Comparison of ENCODE assay signal across 12 cellular contexts in the genomic region with DNA sequence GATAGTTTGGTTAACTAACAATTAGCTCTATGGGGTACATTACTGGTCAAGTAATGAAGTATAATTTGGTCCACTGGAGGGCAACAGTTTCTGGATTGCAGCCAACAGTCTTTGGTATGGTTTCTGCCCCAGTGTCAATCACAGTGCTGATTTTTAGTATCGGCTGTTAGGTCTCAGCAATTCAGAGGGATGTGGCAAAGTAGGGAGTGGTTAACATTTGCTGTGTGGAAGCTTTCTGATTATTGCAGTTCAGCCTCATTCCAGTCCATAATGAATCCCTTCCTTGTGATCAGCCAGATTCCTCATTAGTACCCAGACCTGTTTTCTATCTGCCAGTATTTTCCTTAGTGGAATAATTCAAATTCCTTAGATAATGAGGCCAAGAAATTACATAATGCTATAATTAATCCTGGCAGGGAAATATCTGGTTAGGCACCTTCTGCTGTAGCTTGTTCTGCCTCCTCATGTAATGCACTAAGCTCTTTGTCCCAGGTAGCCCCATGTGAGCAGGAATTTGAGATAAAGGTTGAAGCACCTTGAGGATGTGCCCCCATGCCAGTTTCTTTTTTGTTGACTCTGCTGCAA. TPM values are rescaled to one million over a fixed set of nuclear protein-coding genes. Genes with fewer than 3 reads are reported as not detected.
DNase-seq lines count a peak whose midpoint lies in the region; ATAC-seq, FAIRE-seq and TF ChIP-seq lines count a peak whose summit lies in the region.
"Had no signal": no experiment of that assay in that cellular context is flagged by ENCODE, and none has a peak within 500 bp of the region (broad histone marks: within the 10 kb centered on the region; RNA-seq: fewer than 3 reads in every experiment).

No MANE protein-coding gene starts in this region.

- no peak for ATAC-seq in GM21360 (IDR thresholded peaks at IDR 0.05; ENCODE audit: unreplicated experiment)

- no peaks in the 10 kb centered on the region for H3K79me2 ChIP-seq in keratinocyte (ENCODE audit: control insufficient read depth, insufficient read depth, low read length)

- H3K4me3 ChIP-seq in keratinocyte (ENCODE audit: control insufficient read depth in 2 of 3, extremely low read depth in 1 of 3, insufficient read depth in 2 of 3, low read depth in 1 of 3, low read length in 3 of 3) = no peak overlapping the region
- H3K4me3 ChIP-seq in neuronal stem cell (ENCODE audit: low read length in 2 of 2) = no peak overlapping the region
- H3K4me3 ChIP-seq: SJCRH30, spleen had no signal

- no peaks in the 10 kb centered on the region for H3K27me3 ChIP-seq in keratinocyte (ENCODE audit: control insufficient read depth, extremely low read depth, insufficient read depth, low read length)
- H3K27me3 ChIP-seq in neuronal stem cell (ENCODE audit: control insufficient read depth in 3 of 3, insufficient read depth in 3 of 3, low read depth in 1 of 3, low read length in 3 of 3) = no peaks in the 10 kb centered on the region
- H3K27me3 ChIP-seq: SJCRH30, spleen had no signal

- DNase-seq in AG20443 (ENCODE audit: low spot score) (peak; percentile 48), M059J (ENCODE audit: low read depth) (peak; percentile 61), astrocyte of the hippocampus (ENCODE audit: low read depth, low spot score) (peak; percentile 83), keratinocyte (ENCODE audit: low read depth, low spot score) (no peak), SIG-M5 treated with dmso at 0.1 percent for 504 hours (lab: John Stamatoyannopoulos, UW; ENCODE audit: unreplicated experiment) (no peak), neuronal stem cell (ENCODE audit: low spot score) (no peak), NCI-H2171 treated with DMSO at 0.1 percent for 48 hours (lab: John Stamatoyannopoulos, UW) (no peak)
- DNase-seq: activated gamma-delta T cell, spleen had no signal

- H2BK5ac ChIP-seq in neuronal stem cell (ENCODE audit: low read length) = no peak overlapping the region

- H3K4me2 ChIP-seq in keratinocyte (ENCODE audit: control insufficient read depth, extremely low read depth, insufficient read depth, low read depth, low read length) = no peak overlapping the region
- H3K4me2 ChIP-seq in neuronal stem cell (ENCODE audit: insufficient read depth, low read length, poor library complexity, severe bottlenecking) = no peak overlapping the region

- H4K91ac ChIP-seq in neuronal stem cell (ENCODE audit: low read depth, low read length, poor library complexity) = no peak overlapping the region

- H2AFZ ChIP-seq in keratinocyte (ENCODE audit: control insufficient read depth, low read length) (no peak overlapping the region), neuronal stem cell (ENCODE audit: low read length) (no peak overlapping the region)

- H4K8ac ChIP-seq in neuronal stem cell (ENCODE audit: low read depth, low read length) = no peak overlapping the region

- H3K9me3 ChIP-seq in keratinocyte (ENCODE audit: control insufficient read depth, low read depth, low read length) (no peaks in the 10 kb centered on the region), neuronal stem cell (replicated peaks in 1 of 2; ENCODE audit: control insufficient read depth in 2 of 2, insufficient read depth in 1 of 2, low read depth in 1 of 2, low read length in 2 of 2) (peaks cover 0 to 10% of the 10 kb centered on the region in 2 donors)
- H3K9me3 ChIP-seq: SJCRH30, spleen had no signal

- H3K4me1 ChIP-seq in keratinocyte (ENCODE audit: control insufficient read depth, extremely low read depth, insufficient read depth, low read length) (no peaks in the 10 kb centered on the region), neuronal stem cell (ENCODE audit: control insufficient read depth in 2 of 2, insufficient read depth in 1 of 2, low read depth in 1 of 2, low read length in 2 of 2) (peaks cover 0 to 8% of the 10 kb centered on the region in 2 donors)

- TF ChIP-seq CTCF in keratinocyte (optimal IDR thresholded peaks at IDR 0.05 in 1 of 3, IDR thresholded peaks at IDR 0.05 in 1 of 3, conservative IDR thresholded peaks at IDR 0.05 in 1 of 3; ENCODE audit: extremely low read depth in 1 of 3, insufficient read depth in 2 of 3, low read length in 3 of 3) = no peak

- no peak overlapping the region for H2BK12ac ChIP-seq in neuronal stem cell (ENCODE audit: low read length)

- no peak overlapping the region for H2AK5ac ChIP-seq in neuronal stem cell (ENCODE audit: low read depth, low read length)

- no peak overlapping the region for H3K23ac ChIP-seq in neuronal stem cell (ENCODE audit: low read depth, low read length, poor library complexity)

- H3K79me1 ChIP-seq in neuronal stem cell (ENCODE audit: low read depth, low read length) = no peaks in the 10 kb centered on the region

- H3K4ac ChIP-seq in neuronal stem cell (ENCODE audit: low read length) = no peak overlapping the region

- no peak overlapping the region for H2BK15ac ChIP-seq in neuronal stem cell (ENCODE audit: low read length)

- no CpG with 5 or more reads among the region's 1 CpG for WGBS in neuronal stem cell (ENCODE audit: extremely low coverage in 2 of 2, insufficient read length in 2 of 2, insufficient replicate concordance in 1 of 2), 2 donors

- FAIRE-seq in keratinocyte (lab: Jason Lieb, UNC) = peak; percentile 79

- H3K27ac ChIP-seq in keratinocyte (ENCODE audit: control insufficient read depth, insufficient read depth, low read length) (peak overlapping the region; percentile 22), neuronal stem cell (replicated peaks; ENCODE audit: low read length) (no peak overlapping the region)
- H3K27ac ChIP-seq: HL-60, SJCRH30, spleen had no signal

- H4K20me1 ChIP-seq in keratinocyte (ENCODE audit: control insufficient read depth, extremely low read depth, insufficient read depth, low read length) = peaks cover 11% of the 10 kb centered on the region

- H3K9me1 ChIP-seq in keratinocyte (ENCODE audit: control insufficient read depth, extremely low read depth, insufficient read depth, low read length) = no peaks in the 10 kb centered on the region

- no peak overlapping the region for H3K14ac ChIP-seq in neuronal stem cell (ENCODE audit: low read length)

- no peak overlapping the region for H2BK120ac ChIP-seq in neuronal stem cell (ENCODE audit: low read depth, low read length)

- H3K9ac ChIP-seq in keratinocyte (ENCODE audit: control insufficient read depth, extremely low read depth, insufficient read depth, low read length) (no peak overlapping the region), neuronal stem cell (ENCODE audit: low read depth, low read length, poor library complexity) (no peak overlapping the region)

- H3K36me3 ChIP-seq in keratinocyte (ENCODE audit: control insufficient read depth in 2 of 2, extremely low read depth in 1 of 2, insufficient read depth in 2 of 2, low read length in 2 of 2) (peaks cover 13 to 23% of the 10 kb centered on the region in 2 experiments), neuronal stem cell (replicated peaks in 1 of 2; ENCODE audit: control insufficient read depth in 2 of 2, insufficient read depth in 2 of 2, low read length in 2 of 2) (peaks cover 2 to 41% of the 10 kb centered on the region in 2 donors)

- dilution Hi-C loops in keratinocyte (cut with MboI; ENCODE audit: extremely low pct_ligation_motif_present, low sequenced_read_pairs) = no loop called here

- no peak overlapping the region for H3K18ac ChIP-seq in neuronal stem cell (ENCODE audit: low read length)

RNA-seq across cellular contexts. Expression of gene F3, which starts 14.0 kb away (rescaled TPM):
- 76.5 and 131 TPM in 2 replicates for total RNA-seq in M059J (2014; rRNA removed; shearing (Covaris generic))
- polyA plus RNA-seq in keratinocyte = 962 to 1,634 TPM (median 1,409 TPM) in 3 replicates
- 457 TPM for polyA plus RNA-seq in keratinocyte (2011; ENCODE audit: low read depth)
- polyA plus RNA-seq in keratinocyte (2011; cell fraction: cytosol; rRNA removed) = 547 and 859 TPM in 2 replicates
- 3,493 and 3,792 TPM in 2 replicates for polyA plus RNA-seq in keratinocyte (2011; cell fraction: nucleus; rRNA removed)
- 275 and 1,230 TPM in 2 replicates for polyA plus RNA-seq in keratinocyte (2012; ENCODE audit: low replicate concordance)
- polyA minus RNA-seq in keratinocyte = 717 to 2,302 TPM (median 923 TPM) in 3 replicates
- 785 TPM for polyA minus RNA-seq in keratinocyte (2011; cell fraction: cytosol; rRNA and poly(A)+ RNA removed)
- polyA minus RNA-seq in keratinocyte (2011; cell fraction: nucleus; rRNA and poly(A)+ RNA removed) = 1,513 and 2,416 TPM in 2 replicates
- 8.1 TPM for polyA plus RNA-seq in neuronal stem cell (2013, experiment 1 of 2)
- 7.8 TPM for polyA plus RNA-seq in neuronal stem cell (2013, experiment 2 of 2)

Comparison
In these comparisons a context has a peak if more than half of its experiments do, and no peak if none do; other contexts are left out.
1. DNase-seq: peak in AG20443 (single experiment), M059J (single experiment) and astrocyte of the hippocampus (single experiment); none in keratinocyte (single experiment), SIG-M5 treated with dmso at 0.1 percent for 504 hours (single experiment), neuronal stem cell (single experiment) and NCI-H2171 treated with DMSO at 0.1 percent for 48 hours (single experiment).